8 cellular contexts compared by ENCODE assay signal in the genomic region with DNA sequence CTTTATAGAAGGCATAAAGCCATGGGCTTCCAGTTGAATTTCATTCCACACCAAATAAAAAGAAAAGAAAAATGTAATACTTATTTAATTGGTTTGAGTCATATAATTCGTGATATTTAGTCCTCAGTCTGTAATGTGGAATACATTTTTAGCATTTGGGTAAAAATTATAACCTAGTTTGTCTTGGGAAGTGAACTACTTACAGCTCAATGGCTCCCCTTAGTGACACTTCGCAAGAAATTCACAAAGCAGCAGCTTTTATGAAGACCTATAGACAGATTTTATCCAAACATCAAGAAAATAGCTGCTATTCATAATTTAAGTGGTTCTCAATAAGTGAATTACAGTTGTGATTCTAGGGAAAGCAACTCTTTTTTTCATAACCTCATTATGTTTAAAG.
DNase-seq lines count a peak whose midpoint lies in the region; ATAC-seq and TF ChIP-seq lines count a peak whose summit lies in the region.

No MANE protein-coding gene starts in this region.

- H3K36me3 ChIP-seq in lung (ENCODE audit: control insufficient read depth in 2 of 2, insufficient read depth in 2 of 2, low read length in 2 of 2), result no peaks in the 10 kb centered on the region

- H3K27me3 Mint-ChIP-seq in WTC11 (ENCODE audit: low read depth), result no peaks in the 10 kb centered on the region

- 32 to 33% methylated on average over 2 of the region's 2 CpGs for WGBS in lung, 2 donors

- no peaks in the 10 kb centered on the region for H3K9me3 ChIP-seq in lung (ENCODE audit: control insufficient read depth in 2 of 2, insufficient read depth in 1 of 2, low read length in 1 of 2)

- H3K4me1 Mint-ChIP-seq in WTC11, result no peaks in the 10 kb centered on the region

- H3K9me3 Mint-ChIP-seq in WTC11, result no peaks in the 10 kb centered on the region

- ATAC-seq in WTC11 (0 out of 2 replicates have a peak, but pooled peaks have one; percentile 51), lung (ENCODE audit: insufficient read depth, low FRiP score) (no peak), HG03135 (IDR thresholded peaks at IDR 0.05; ENCODE audit: unreplicated experiment) (no peak)

- CTCF ChIA-PET in WTC11 (lab: Charles Lee), result interaction anchor here (0.6 to 2.6 kb wide), 5 partner anchors 11 to 268 kb away, joined by 3 to 14 read pairs (median 3); a partner anchor contains a TSS

- H3K27me3 ChIP-seq in lung (ENCODE audit: control insufficient read depth, insufficient read depth), result no peaks in the 10 kb centered on the region

- H3K36me3 Mint-ChIP-seq in WTC11, result no peaks in the 10 kb centered on the region

- DNase-seq in EH (ENCODE audit: low read depth), result peak; percentile 56
- DNase-seq in LHCN-M2 (ENCODE audit: low read depth), result peak; percentile 53
- no peak for DNase-seq in WTC11 (ENCODE audit: low spot score)
- no peak for DNase-seq in lung (ENCODE audit: low spot score)
- DNase-seq in foreskin melanocyte, result no peak
- DNase-seq in NCI-H345 (lab: John Stamatoyannopoulos, UW), result no peak
- no peak for DNase-seq in hippocampal formation (lab: John Stamatoyannopoulos, UW)

- no peak overlapping the region for H3K4me3 Mint-ChIP-seq in WTC11

- no peak for TF ChIP-seq CTCF in WTC11 (IDR thresholded peaks at IDR 0.05)
- TF ChIP-seq CTCF in lung (IDR thresholded peaks at IDR 0.05; ENCODE audit: control extremely low read depth, extremely low read depth), result peak; percentile 30

- POLR2A ChIA-PET in WTC11 (lab: Charles Lee), result interaction anchor here (0.7 to 1.3 kb wide), 2 partner anchors 76 to 758 kb away, joined by 3 read pairs; a partner anchor contains a TSS

- H3K4me3 ChIP-seq in lung, result no peak overlapping the region

- H3K27ac Mint-ChIP-seq in WTC11, result no peak overlapping the region

- no peak overlapping the region for H3K27ac ChIP-seq in lung (ENCODE audit: low read depth in 1 of 2, low read length in 1 of 2)

- H3K4me1 ChIP-seq in lung (ENCODE audit: control insufficient read depth in 2 of 2, insufficient read depth in 2 of 2, low read length in 2 of 2), result no peaks in the 10 kb centered on the region

TF ChIP-seq in WTC11, 78 proteins besides CTCF, POLR2A, EP300 and RAD21:
- no peak for TF ChIP-seq JAZF1 (CRISPR knock-in tag; IDR thresholded peaks at IDR 0.05)
- TF ChIP-seq JUN (CRISPR knock-in tag; IDR thresholded peaks at IDR 0.05), result no peak
- TF ChIP-seq, protein P1, sequence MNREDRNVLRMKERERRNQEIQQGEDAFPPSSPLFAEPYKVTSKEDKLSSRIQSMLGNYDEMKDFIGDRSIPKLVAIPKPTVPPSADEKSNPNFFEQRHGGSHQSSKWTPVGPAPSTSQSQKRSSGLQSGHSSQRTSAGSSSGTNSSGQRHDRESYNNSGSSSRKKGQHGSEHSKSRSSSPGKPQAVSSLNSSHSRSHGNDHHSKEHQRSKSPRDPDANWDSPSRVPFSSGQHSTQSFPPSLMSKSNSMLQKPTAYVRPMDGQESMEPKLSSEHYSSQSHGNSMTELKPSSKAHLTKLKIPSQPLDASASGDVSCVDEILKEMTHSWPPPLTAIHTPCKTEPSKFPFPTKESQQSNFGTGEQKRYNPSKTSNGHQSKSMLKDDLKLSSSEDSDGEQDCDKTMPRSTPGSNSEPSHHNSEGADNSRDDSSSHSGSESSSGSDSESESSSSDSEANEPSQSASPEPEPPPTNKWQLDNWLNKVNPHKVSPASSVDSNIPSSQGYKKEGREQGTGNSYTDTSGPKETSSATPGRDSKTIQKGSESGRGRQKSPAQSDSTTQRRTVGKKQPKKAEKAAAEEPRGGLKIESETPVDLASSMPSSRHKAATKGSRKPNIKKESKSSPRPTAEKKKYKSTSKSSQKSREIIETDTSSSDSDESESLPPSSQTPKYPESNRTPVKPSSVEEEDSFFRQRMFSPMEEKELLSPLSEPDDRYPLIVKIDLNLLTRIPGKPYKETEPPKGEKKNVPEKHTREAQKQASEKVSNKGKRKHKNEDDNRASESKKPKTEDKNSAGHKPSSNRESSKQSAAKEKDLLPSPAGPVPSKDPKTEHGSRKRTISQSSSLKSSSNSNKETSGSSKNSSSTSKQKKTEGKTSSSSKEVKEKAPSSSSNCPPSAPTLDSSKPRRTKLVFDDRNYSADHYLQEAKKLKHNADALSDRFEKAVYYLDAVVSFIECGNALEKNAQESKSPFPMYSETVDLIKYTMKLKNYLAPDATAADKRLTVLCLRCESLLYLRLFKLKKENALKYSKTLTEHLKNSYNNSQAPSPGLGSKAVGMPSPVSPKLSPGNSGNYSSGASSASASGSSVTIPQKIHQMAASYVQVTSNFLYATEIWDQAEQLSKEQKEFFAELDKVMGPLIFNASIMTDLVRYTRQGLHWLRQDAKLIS (CRISPR knock-in tag; IDR thresholded peaks at IDR 0.05; ENCODE audit: borderline replicate concordance), result no peak
- TF ChIP-seq CREB1 (CRISPR knock-in tag; IDR thresholded peaks at IDR 0.05), result no peak
- no peak for TF ChIP-seq GRHL2 (CRISPR knock-in tag; IDR thresholded peaks at IDR 0.05; ENCODE audit: insufficient replicate concordance, severe bottlenecking)
- TF ChIP-seq NR1H2 (CRISPR knock-in tag; IDR thresholded peaks at IDR 0.05), result no peak
- no peak for TF ChIP-seq ELF4 (CRISPR knock-in tag; IDR thresholded peaks at IDR 0.05; ENCODE audit: low read depth)
- no peak for TF ChIP-seq ZNF423 (CRISPR knock-in tag; IDR thresholded peaks at IDR 0.05)
- TF ChIP-seq FOXK1 (CRISPR knock-in tag; IDR thresholded peaks at IDR 0.05), result no peak
- TF ChIP-seq IRF2 (CRISPR knock-in tag; IDR thresholded peaks at IDR 0.05; ENCODE audit: borderline replicate concordance, low read depth), result no peak
- TF ChIP-seq, protein P2, sequence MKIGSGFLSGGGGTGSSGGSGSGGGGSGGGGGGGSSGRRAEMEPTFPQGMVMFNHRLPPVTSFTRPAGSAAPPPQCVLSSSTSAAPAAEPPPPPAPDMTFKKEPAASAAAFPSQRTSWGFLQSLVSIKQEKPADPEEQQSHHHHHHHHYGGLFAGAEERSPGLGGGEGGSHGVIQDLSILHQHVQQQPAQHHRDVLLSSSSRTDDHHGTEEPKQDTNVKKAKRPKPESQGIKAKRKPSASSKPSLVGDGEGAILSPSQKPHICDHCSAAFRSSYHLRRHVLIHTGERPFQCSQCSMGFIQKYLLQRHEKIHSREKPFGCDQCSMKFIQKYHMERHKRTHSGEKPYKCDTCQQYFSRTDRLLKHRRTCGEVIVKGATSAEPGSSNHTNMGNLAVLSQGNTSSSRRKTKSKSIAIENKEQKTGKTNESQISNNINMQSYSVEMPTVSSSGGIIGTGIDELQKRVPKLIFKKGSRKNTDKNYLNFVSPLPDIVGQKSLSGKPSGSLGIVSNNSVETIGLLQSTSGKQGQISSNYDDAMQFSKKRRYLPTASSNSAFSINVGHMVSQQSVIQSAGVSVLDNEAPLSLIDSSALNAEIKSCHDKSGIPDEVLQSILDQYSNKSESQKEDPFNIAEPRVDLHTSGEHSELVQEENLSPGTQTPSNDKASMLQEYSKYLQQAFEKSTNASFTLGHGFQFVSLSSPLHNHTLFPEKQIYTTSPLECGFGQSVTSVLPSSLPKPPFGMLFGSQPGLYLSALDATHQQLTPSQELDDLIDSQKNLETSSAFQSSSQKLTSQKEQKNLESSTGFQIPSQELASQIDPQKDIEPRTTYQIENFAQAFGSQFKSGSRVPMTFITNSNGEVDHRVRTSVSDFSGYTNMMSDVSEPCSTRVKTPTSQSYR (CRISPR knock-in tag; IDR thresholded peaks at IDR 0.05), result no peak
- TF ChIP-seq, protein P3, sequence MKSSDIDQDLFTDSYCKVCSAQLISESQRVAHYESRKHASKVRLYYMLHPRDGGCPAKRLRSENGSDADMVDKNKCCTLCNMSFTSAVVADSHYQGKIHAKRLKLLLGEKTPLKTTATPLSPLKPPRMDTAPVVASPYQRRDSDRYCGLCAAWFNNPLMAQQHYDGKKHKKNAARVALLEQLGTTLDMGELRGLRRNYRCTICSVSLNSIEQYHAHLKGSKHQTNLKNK (CRISPR knock-in tag; IDR thresholded peaks at IDR 0.05), result no peak
- TF ChIP-seq, protein P4, sequence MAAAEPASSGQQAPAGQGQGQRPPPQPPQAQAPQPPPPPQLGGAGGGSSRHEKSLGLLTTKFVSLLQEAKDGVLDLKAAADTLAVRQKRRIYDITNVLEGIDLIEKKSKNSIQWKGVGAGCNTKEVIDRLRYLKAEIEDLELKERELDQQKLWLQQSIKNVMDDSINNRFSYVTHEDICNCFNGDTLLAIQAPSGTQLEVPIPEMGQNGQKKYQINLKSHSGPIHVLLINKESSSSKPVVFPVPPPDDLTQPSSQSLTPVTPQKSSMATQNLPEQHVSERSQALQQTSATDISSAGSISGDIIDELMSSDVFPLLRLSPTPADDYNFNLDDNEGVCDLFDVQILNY (CRISPR knock-in tag; IDR thresholded peaks at IDR 0.05), result no peak
- TF ChIP-seq MYBL2 (CRISPR knock-in tag; IDR thresholded peaks at IDR 0.05), result no peak
TF ChIP-seq in WTC11: peak in this region for 0.

Comparison
In these comparisons a context has a peak if more than half of its experiments do, and no peak if none do; other contexts are left out.
1. DNase-seq: peak in EH (single experiment) and LHCN-M2 (single experiment); none in WTC11 (single experiment), lung (single experiment), foreskin melanocyte (single experiment), NCI-H345 (single experiment) and hippocampal formation (0 of 2).